20 cellular contexts compared by ENCODE assay signal in the genomic region with DNA sequence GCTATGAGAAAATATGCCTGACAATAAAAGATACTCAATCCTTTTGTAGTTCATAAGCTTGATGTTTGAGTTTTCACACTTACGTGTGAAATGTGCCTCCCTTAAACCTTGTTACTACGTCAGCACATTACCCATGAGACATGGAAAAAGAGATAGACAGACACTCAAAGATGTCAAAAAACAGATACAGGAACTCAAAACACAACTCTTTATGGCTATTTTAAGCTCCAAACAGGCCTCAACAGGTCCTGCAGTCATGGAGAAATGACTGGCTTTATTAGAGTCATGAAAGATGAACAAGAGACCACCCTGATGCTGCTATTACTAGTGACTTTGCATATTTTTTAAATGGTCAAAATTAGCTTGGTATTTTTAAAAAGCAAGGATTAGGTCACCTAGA.
DNase-seq lines count a peak whose midpoint lies in the region; ATAC-seq, FAIRE-seq and TF ChIP-seq lines count a peak whose summit lies in the region.
"Had no signal": no experiment of that assay in that cellular context is flagged by ENCODE, and none has a peak within 500 bp of the region (broad histone marks: within the 10 kb centered on the region; RNA-seq: fewer than 3 reads in every experiment).

No MANE protein-coding gene starts in this region.

- ATAC-seq in HG02610 (IDR thresholded peaks at IDR 0.05; ENCODE audit: unreplicated experiment) (peak; percentile 65), heart left ventricle (no peak), GM21423 (IDR thresholded peaks at IDR 0.05; ENCODE audit: unreplicated experiment) (no peak)
- ATAC-seq: CD8-positive, alpha-beta T cell; GM23338; HCT116 had no signal

- H3K9me3 ChIP-seq in heart left ventricle, result no peaks in the 10 kb centered on the region
- H3K9me3 ChIP-seq: BLaER1, Caco-2 had no signal

- no peak overlapping the region for H3K27ac ChIP-seq in heart left ventricle
- H3K27ac ChIP-seq: BLaER1, C4-2B had no signal

- intact Hi-C loops in heart left ventricle (cut with DNase I), result no loop called here

- H3K4me3 ChIP-seq in GM12865 (ENCODE audit: low read depth, low read length) (no peak overlapping the region), bronchial epithelial cell (ENCODE audit: low read depth, low read length) (no peak overlapping the region), heart left ventricle (no peak overlapping the region)
- H3K4me3 ChIP-seq: BLaER1, GM23338 had no signal

- WGBS in heart left ventricle, 4 donors, result 69 to 78% (median 73%) methylated on average over 2 of the region's 2 CpGs

- H3K4me1 ChIP-seq in heart left ventricle, result peaks cover 0 to 14% (median 0%) of the 10 kb centered on the region in 12 donors
- H3K4me1 ChIP-seq: Caco-2 had no signal

- DNase-seq in GM12865 (ENCODE audit: low read depth) (peak; percentile 17), bronchial epithelial cell (ENCODE audit: low read depth) (peak; percentile 23), islet precursor cell (peak; percentile 10), NCI-H526 (lab: John Stamatoyannopoulos, UW) (no peak), heart left ventricle (no peak)
- no peak for DNase-seq in stimulated activated CD4-positive, alpha-beta T cell treated with anti-CD3 and anti-CD28 coated beads, Interleukin-15, amount 100 ng/mL, for 24 hours
- DNase-seq: Caco-2; CD4-positive, CD25-positive, alpha-beta regulatory T cell; CD8-positive, alpha-beta T cell; DMS153; DND-41; H9 had no signal

- FAIRE-seq in bronchial epithelial cell (lab: Jason Lieb, UNC), result no peak
- FAIRE-seq: GM12891, GM18507 had no signal

- H3K36me3 ChIP-seq in bronchial epithelial cell (ENCODE audit: control insufficient read depth, insufficient read depth, low read length) (no peaks in the 10 kb centered on the region), heart left ventricle (peaks cover 0 to 4% (median 0%) of the 10 kb centered on the region in 9 donors)
- H3K36me3 ChIP-seq: BLaER1 had no signal

- TF ChIP-seq POLR2A in heart left ventricle (IDR thresholded peaks at IDR 0.05), result no peak

- no peaks in the 10 kb centered on the region for H3K27me3 ChIP-seq in bronchial epithelial cell (ENCODE audit: control insufficient read depth, insufficient read depth, low read length)
- H3K27me3 ChIP-seq in heart left ventricle, result no peaks in the 10 kb centered on the region
- H3K27me3 ChIP-seq: BLaER1 had no signal

- no peak for TF ChIP-seq CTCF in GM12865 (IDR thresholded peaks at IDR 0.05; ENCODE audit: insufficient read depth, low read depth, low read length, missing control alignments)
- TF ChIP-seq CTCF in bronchial epithelial cell (IDR thresholded peaks at IDR 0.05; ENCODE audit: insufficient read depth, low read length, severe bottlenecking), result no peak
- TF ChIP-seq CTCF in heart left ventricle (IDR thresholded peaks at IDR 0.05), result no peak

Comparison
In these comparisons a context has a peak if more than half of its experiments do, and no peak if none do; other contexts are left out.
1. DNase-seq: peak in GM12865 (single experiment), bronchial epithelial cell (single experiment) and islet precursor cell (single experiment); none in NCI-H526 (0 of 2), heart left ventricle (0 of 5) and stimulated activated CD4-positive, alpha-beta T cell treated with anti-CD3 and anti-CD28 coated beads, Interleukin-15, amount 100 ng/mL, for 24 hours (single experiment).